ENCODE assay signal across 13 cellular contexts in genomic region chr2:197867630-197868029, GRCh38.
"Had no signal": no experiment of that assay in that cellular context is flagged by ENCODE, and none has a peak within 500 bp of the region (broad histone marks: within the 10 kb centered on the region; RNA-seq: fewer than 3 reads in every experiment).

No MANE protein-coding gene starts in this region.

- H3K27ac Mint-ChIP-seq: activated B cell treated with CpG ODN at 0.5 μM for 24 hours had no signal

- DNase-seq: activated B cell treated with CpG ODN at 0.5 μM for 24 hours; activated CD4-positive, alpha-beta T cell treated with anti-CD3 and anti-CD28 coated beads, Interleukin-2, amount 50 U/mL, for 1 hour; activated gamma-delta T cell treated with Interleukin-2 at 50 U/mL for 16 hours; activated T-cell treated with anti-CD3 and anti-CD28 coated beads, Interleukin-2, amount 50 U/mL, for 1 hour; central memory CD4-positive, alpha-beta T cell; effector memory CD4-positive, alpha-beta T cell; gastrocnemius medialis; left lung; retina; small intestine; stomach had no signal

- H3K27me3 ChIP-seq: gastrocnemius medialis, left lung, stomach had no signal

- H3K4me1 ChIP-seq: left lung had no signal

- H3K36me3 ChIP-seq: gastrocnemius medialis, left lung, stomach, thoracic aorta had no signal

- ATAC-seq: gastrocnemius medialis, left lung had no signal

- H3K4me1 Mint-ChIP-seq: activated B cell treated with CpG ODN at 0.5 μM for 24 hours had no signal

- H3K4me3 Mint-ChIP-seq: activated B cell treated with CpG ODN at 0.5 μM for 24 hours had no signal

- H3K27me3 Mint-ChIP-seq: activated B cell treated with CpG ODN at 0.5 μM for 24 hours had no signal

- H3K27ac ChIP-seq: epithelial cell of prostate, left lung, stomach, thoracic aorta had no signal

- H3K9me3 Mint-ChIP-seq: activated B cell treated with CpG ODN at 0.5 μM for 24 hours had no signal

- H3K4me3 ChIP-seq: gastrocnemius medialis, left lung, stomach, thoracic aorta had no signal
